ENCODE assay signal across 8 cellular contexts in the genomic region with DNA sequence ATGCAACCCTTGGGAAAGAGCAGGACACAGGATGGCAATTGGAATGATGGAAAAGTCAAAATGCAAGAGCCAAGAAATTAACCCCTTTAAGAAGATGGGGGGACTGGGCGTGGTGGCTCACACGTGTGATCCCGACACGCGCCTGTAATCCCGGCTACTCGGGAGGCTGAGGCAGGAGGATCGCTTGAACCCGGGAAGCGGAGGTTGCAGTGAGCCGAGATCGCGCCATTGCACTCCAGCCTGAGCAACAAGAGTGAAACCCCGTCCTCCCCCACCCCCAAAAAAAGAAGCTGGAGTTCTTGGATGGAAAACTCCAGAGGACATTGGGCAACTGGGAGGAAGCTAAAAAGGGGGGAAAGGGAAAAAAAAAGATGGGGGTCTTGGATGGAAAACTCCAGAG. TPM values are rescaled to one million over a fixed set of nuclear protein-coding genes. Genes with fewer than 3 reads are reported as not detected.
DNase-seq lines count a peak whose midpoint lies in the region; ATAC-seq and TF ChIP-seq lines count a peak whose summit lies in the region.
"Not testable (repeated sequence)": the region's sequence is repeated elsewhere in the genome, so short reads cannot be mapped to it uniquely, and the experiment has no call there.

No MANE protein-coding gene starts in this region.

- peak overlapping the region; percentile 100 for H3K27ac Mint-ChIP-seq in activated T-cell treated with anti-CD3 and anti-CD28 coated beads, Interleukin-2, amount 50 U/mL, for 24 hours

- H3F3A ChIP-seq in GM23248 (ENCODE audit: insufficient read depth): peaks cover 29% of the 10 kb centered on the region

- dilution Hi-C loops in mammary epithelial cell (cut with HindIII; ENCODE audit: low sequenced_read_pairs): not testable (repeated sequence)

- H3K36me3 ChIP-seq in GM23248 (ENCODE audit: low read depth): peaks cover 26% of the 10 kb centered on the region
- H3K36me3 ChIP-seq in Panc1 (ENCODE audit: control insufficient read depth, insufficient read depth, low read length): peaks cover 29% of the 10 kb centered on the region
- peaks cover 28% of the 10 kb centered on the region for H3K36me3 ChIP-seq in mammary epithelial cell (ENCODE audit: insufficient read depth, low read length)
- H3K36me3 ChIP-seq in mucosa of rectum (ENCODE audit: control insufficient read depth in 2 of 2, insufficient read depth in 2 of 2, low read length in 2 of 2): peaks cover 19 to 30% of the 10 kb centered on the region in 2 donors
- peaks cover 8 to 30% of the 10 kb centered on the region in 2 donors for H3K36me3 ChIP-seq in gastrocnemius medialis
- not testable (repeated sequence) for H3K36me3 ChIP-seq in aorta (ENCODE audit: control insufficient read depth in 1 of 2, insufficient read depth in 2 of 2, low read length in 1 of 2)

- peaks cover 74% of the 10 kb centered on the region for H3K36me3 Mint-ChIP-seq in activated T-cell treated with anti-CD3 and anti-CD28 coated beads, Interleukin-2, amount 50 U/mL, for 24 hours (ENCODE audit: low read depth)

- CTCF ChIA-PET in Panc1 (lab: Charles Lee): not testable (repeated sequence)
- CTCF ChIA-PET in mammary epithelial cell (lab: Charles Lee; ENCODE audit: low non-redundant PET): interaction anchor here (0.6 kb wide), 1 partner anchor 140 kb away, joined by 3 read pairs; no protein-coding TSS in a partner anchor

- TF ChIP-seq CTCF in Panc1 (IDR thresholded peaks at IDR 0.05); mammary epithelial cell (conservative IDR thresholded peaks at IDR 0.05 in 1 of 2, IDR thresholded peaks at IDR 0.05 in 1 of 2; ENCODE audit: extremely low read depth in 1 of 2, insufficient read depth in 1 of 2, low read depth in 1 of 2, low read length in 2 of 2); foreskin fibroblast (IDR thresholded peaks at IDR 0.05; ENCODE audit: low read depth, low read length); gastrocnemius medialis (IDR thresholded peaks at IDR 0.05 in 4 of 5, conservative IDR thresholded peaks at IDR 0.05 in 1 of 5): not testable (repeated sequence)

- not testable (repeated sequence) for BruUV-seq in Panc1 (replicated peaks; lab: Mats Ljungman, UMichigan); mammary epithelial cell (replicated peaks; lab: Mats Ljungman, UMichigan)

- H3K4me3 ChIP-seq in GM23248 (0 out of 2 replicates have a peak overlapping the region, but pooled peaks have one; percentile 98), Panc1 (ENCODE audit: low read depth in 2 of 2, low read length in 2 of 2) (peak overlapping the region; percentile 89 to 93; a peak in 3 of 4 replicates), mammary epithelial cell (replicated peaks in 1 of 3; ENCODE audit: insufficient read depth in 1 of 3, low read depth in 2 of 3, low read length in 3 of 3) (peak overlapping the region; percentile 75 to 90 (median 88)), foreskin fibroblast (ENCODE audit: low read depth in 1 of 2, low read length in 2 of 2) (peak overlapping the region; percentile 64 to 65), mucosa of rectum (ENCODE audit: low read length in 2 of 2) (peak overlapping the region; percentile 88 to 89), gastrocnemius medialis (peak overlapping the region in 1 of 4 donors; percentile 73)
- not testable (repeated sequence) for H3K4me3 ChIP-seq in aorta (ENCODE audit: low read length in 2 of 2)

- H3K9ac ChIP-seq in GM23248 (0 out of 2 replicates have a peak overlapping the region, but pooled peaks have one; percentile 99), mammary epithelial cell (ENCODE audit: insufficient read depth, low read length) (peak overlapping the region; percentile 100), mucosa of rectum (ENCODE audit: low read depth in 1 of 2, low read length in 2 of 2) (peak overlapping the region; percentile 94 to 95)

- H3K4me2 ChIP-seq in GM23248 (ENCODE audit: unreplicated experiment) (peak overlapping the region; percentile 80), mammary epithelial cell (ENCODE audit: insufficient read depth, low read depth, low read length) (peak overlapping the region; percentile 80)

- H4K20me1 ChIP-seq in GM23248 (ENCODE audit: insufficient read depth): peaks cover 26% of the 10 kb centered on the region
- peaks cover 24% of the 10 kb centered on the region for H4K20me1 ChIP-seq in mammary epithelial cell (ENCODE audit: insufficient read depth, low read length)

- 98 to 99% methylated on average over 14 of the region's 14 CpGs for WGBS in GM23248 (ENCODE audit: low coverage in 1 of 2, low lambda C conversion rate in 2 of 2, missing lambda C conversion rate in 2 of 2), 2 experiments
- 100% methylated on average over 3 of the region's 14 CpGs for WGBS in mammary epithelial cell (ENCODE audit: low coverage, missing lambda C conversion rate)
- WGBS in aorta, 2 donors: 96% methylated on average over 14 of the region's 14 CpGs

- H3K4me3 Mint-ChIP-seq in activated T-cell treated with anti-CD3 and anti-CD28 coated beads, Interleukin-2, amount 50 U/mL, for 24 hours: peak overlapping the region; percentile 98

- peaks cover 26% of the 10 kb centered on the region for H3K4me1 ChIP-seq in GM23248 (ENCODE audit: insufficient read depth)
- peaks cover 10% of the 10 kb centered on the region for H3K4me1 ChIP-seq in Panc1 (ENCODE audit: control insufficient read depth, insufficient read depth, low read length)
- H3K4me1 ChIP-seq in mammary epithelial cell (ENCODE audit: insufficient read depth, low read length): peaks cover 23% of the 10 kb centered on the region
- H3K4me1 ChIP-seq in mucosa of rectum (ENCODE audit: control insufficient read depth in 2 of 2, insufficient read depth in 2 of 2, low read length in 2 of 2): peaks cover 22 to 28% of the 10 kb centered on the region in 2 donors
- peaks cover 23 to 36% of the 10 kb centered on the region in 2 donors for H3K4me1 ChIP-seq in gastrocnemius medialis
- not testable (repeated sequence) for H3K4me1 ChIP-seq in aorta (ENCODE audit: control insufficient read depth in 1 of 2, insufficient read depth in 2 of 2, low read length in 2 of 2)

- POLR2A ChIA-PET in Panc1 (lab: Charles Lee): interaction anchor here (0.6 to 0.7 kb wide), 2 partner anchors 21 to 57 kb away, joined by 4 to 5 read pairs; no protein-coding TSS in a partner anchor

- not testable (repeated sequence) for H3K9me3 Mint-ChIP-seq in activated T-cell treated with anti-CD3 and anti-CD28 coated beads, Interleukin-2, amount 50 U/mL, for 24 hours

- not testable (repeated sequence) for H3K9me2 ChIP-seq in GM23248 (ENCODE audit: insufficient read depth)

- not testable (repeated sequence) for H3K9me3 ChIP-seq in GM23248 (ENCODE audit: low read depth); Panc1 (ENCODE audit: control insufficient read depth, insufficient read depth, low read depth, low read length); mammary epithelial cell (replicated peaks; ENCODE audit: insufficient read depth, low read length); mucosa of rectum (ENCODE audit: control insufficient read depth in 2 of 2, low read length in 2 of 2); gastrocnemius medialis; aorta (ENCODE audit: control insufficient read depth, low read length)

- not testable (repeated sequence) for DNase-seq in GM23248; Panc1 (ENCODE audit: low read depth, low spot score); activated T-cell treated with anti-CD3 and anti-CD28 coated beads, Interleukin-2, amount 50 U/mL, for 24 hours; mammary epithelial cell; foreskin fibroblast; gastrocnemius medialis
- DNase-seq in aorta: peak; percentile 46 to 58

- in situ Hi-C loops in GM23248 (cut with MboI); Panc1 (cut with HindIII; ENCODE audit: low pct_unique_long_range_greater_than_20kb, low sequenced_read_pairs); mammary epithelial cell (cut with MboI; ENCODE audit: low sequenced_read_pairs in 2 of 2): not testable (repeated sequence)
- in situ Hi-C loops in gastrocnemius medialis (cut with MboI; ENCODE audit: low sequenced_read_pairs in 4 of 4): loop anchor here in 1 of 4 donors (10.0 kb wide), 1 partner anchor 122 kb away; a partner anchor contains a TSS

- TF ChIP-seq POLR2A in gastrocnemius medialis (IDR thresholded peaks at IDR 0.05): not testable (repeated sequence)

- intact Hi-C loops in Panc1 (cut with micrococcal nuclease; ENCODE audit: unreplicated experiment); mammary epithelial cell (cut with micrococcal nuclease); gastrocnemius medialis (cut with DNase I; ENCODE audit: low total_unique reads); aorta (cut with DNase I): not testable (repeated sequence)

- not testable (repeated sequence) for ATAC-seq in Panc1; gastrocnemius medialis; aorta (ENCODE audit: low FRiP score)

- H3K27ac ChIP-seq in GM23248: peak overlapping the region; percentile 98
- peak overlapping the region; percentile 92 for H3K27ac ChIP-seq in Panc1 (ENCODE audit: low read length)
- peak overlapping the region; percentile 94 for H3K27ac ChIP-seq in mammary epithelial cell (ENCODE audit: insufficient read depth, low read depth, low read length)
- peak overlapping the region; percentile 94 to 100 for H3K27ac ChIP-seq in mucosa of rectum (ENCODE audit: low read depth in 2 of 2, low read length in 2 of 2)
- H3K27ac ChIP-seq in gastrocnemius medialis: peak overlapping the region; percentile 97 to 100 (median 99)
- H3K27ac ChIP-seq in aorta (ENCODE audit: low read depth in 1 of 2, low read length in 2 of 2): not testable (repeated sequence)

- not testable (repeated sequence) for H2AFZ ChIP-seq in GM23248; mammary epithelial cell (ENCODE audit: low read depth, low read length)

- H3K79me2 ChIP-seq in GM23248 (ENCODE audit: insufficient read depth): peaks cover 48% of the 10 kb centered on the region
- peaks cover 57% of the 10 kb centered on the region for H3K79me2 ChIP-seq in mammary epithelial cell (ENCODE audit: insufficient read depth, low read length)

- not testable (repeated sequence) for H3K27me3 ChIP-seq in GM23248 (replicated peaks; ENCODE audit: insufficient read depth); Panc1 (ENCODE audit: control insufficient read depth, insufficient read depth, low read length); mammary epithelial cell (ENCODE audit: insufficient read depth, low read length); mucosa of rectum (ENCODE audit: control insufficient read depth in 2 of 2, insufficient read depth in 2 of 2, low read length in 2 of 2); gastrocnemius medialis; aorta (ENCODE audit: control insufficient read depth in 1 of 2, insufficient read depth in 2 of 2, low read length in 1 of 2)

- H3K27me3 Mint-ChIP-seq in activated T-cell treated with anti-CD3 and anti-CD28 coated beads, Interleukin-2, amount 50 U/mL, for 24 hours: not testable (repeated sequence)

- peaks cover 38% of the 10 kb centered on the region for H3K4me1 Mint-ChIP-seq in activated T-cell treated with anti-CD3 and anti-CD28 coated beads, Interleukin-2, amount 50 U/mL, for 24 hours (ENCODE audit: low read depth)

RNA-seq across cellular contexts. Expression of a gene that starts 1.7 kb away (rescaled TPM):
- total RNA-seq in GM23248 (2014; rRNA removed; shearing (Covaris generic)): 2,021 and 2,164 TPM in 2 replicates
- polyA plus RNA-seq in GM23248 (2016; fragmentation: Nextera tagmentation; extraction: Ambion mirVana) (1,100 and 1,151 TPM in 2 replicates), mammary epithelial cell (4,455 TPM), aorta (over 10,000 TPM in 1 of 2 donors, 1,000 to 10,000 TPM in 1; 5,995 to 18,191 TPM)
- total RNA-seq in Panc1 (2021; ENCODE audit: unreplicated experiment) (939 TPM), mammary epithelial cell (1,000 to 10,000 TPM; 1,890 to 3,324 TPM), gastrocnemius medialis (1,000 to 10,000 TPM; 4,595 to 7,577 (median 5,951) TPM), aorta (1,000 to 10,000 TPM; 3,196 to 4,441 TPM)
- 1,185 TPM for polyA plus RNA-seq in Panc1 (2012; ENCODE audit: insufficient read length)
- polyA minus RNA-seq in mammary epithelial cell: 1,866 TPM
